Comparison of ENCODE assay signal across 8 cellular contexts in the genomic region with DNA sequence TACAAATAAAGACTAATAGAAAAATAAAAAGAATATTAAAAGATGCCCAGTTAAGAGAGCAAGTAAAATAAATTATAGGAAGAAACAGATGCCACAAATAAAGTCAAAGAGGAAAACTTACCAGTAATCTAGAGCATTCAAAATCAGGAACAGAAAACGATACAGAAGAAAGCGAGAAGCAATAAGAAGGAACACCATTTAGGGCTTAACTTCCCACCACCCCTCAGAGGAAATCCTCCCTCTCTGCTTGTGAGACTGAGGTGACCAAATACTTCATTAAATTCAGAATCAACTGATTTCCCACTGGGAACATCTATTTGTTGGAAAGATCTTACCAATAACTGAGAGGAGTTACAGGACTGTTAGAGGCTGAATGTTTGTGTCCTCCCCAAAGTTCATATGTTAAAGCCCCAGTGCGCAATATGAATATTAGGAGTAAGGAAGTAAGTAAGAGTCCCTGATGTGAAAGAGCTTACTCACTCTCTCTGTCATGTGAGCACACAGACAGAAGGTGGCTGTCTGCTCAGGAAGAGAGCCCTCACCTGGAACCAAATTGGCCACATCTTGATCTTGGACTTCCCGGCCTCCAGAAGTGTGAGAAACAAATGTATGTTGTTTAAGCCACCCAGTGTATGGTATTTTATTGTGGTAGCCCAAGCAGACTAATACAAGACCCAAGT.
DNase-seq lines count a peak whose midpoint lies in the region; ATAC-seq and TF ChIP-seq lines count a peak whose summit lies in the region.
"Had no signal": no experiment of that assay in that cellular context is flagged by ENCODE, and none has a peak within 500 bp of the region (broad histone marks: within the 10 kb centered on the region; RNA-seq: fewer than 3 reads in every experiment).

No MANE protein-coding gene starts in this region.

- H3K36me3 Mint-ChIP-seq in memory B cell = peaks cover 12% of the 10 kb centered on the region

- no peak overlapping the region for H3K4me3 ChIP-seq in tibial artery

- H3K4me3 Mint-ChIP-seq in memory B cell = peak overlapping the region; percentile 22

- peak; percentile 83 for ATAC-seq in GM18907 (IDR thresholded peaks at IDR 0.05; ENCODE audit: unreplicated experiment)
- ATAC-seq in GM21717 (IDR thresholded peaks at IDR 0.05; ENCODE audit: unreplicated experiment) = peak; percentile 91
- ATAC-seq in HG03571 (IDR thresholded peaks at IDR 0.05; ENCODE audit: unreplicated experiment) = peak; percentile 76
- ATAC-seq in memory B cell (ENCODE audit: low read depth) = peak; percentile 88

- peaks cover 11% of the 10 kb centered on the region for H3K4me1 Mint-ChIP-seq in memory B cell

- intact Hi-C loops in tibial artery (cut with DNase I; ENCODE audit: low total_unique reads) = no loop called here

- no peaks in the 10 kb centered on the region for H3K9me3 ChIP-seq in tibial artery

- no peaks in the 10 kb centered on the region for H3K27me3 Mint-ChIP-seq in memory B cell

- peak overlapping the region; percentile 88 for H3K27ac Mint-ChIP-seq in memory B cell

- H3K27ac ChIP-seq in tibial artery = no peak overlapping the region

- no peaks in the 10 kb centered on the region for H3K27me3 ChIP-seq in tibial artery

- peaks cover 20 to 34% (median 31%) of the 10 kb centered on the region in 3 donors for H3K36me3 ChIP-seq in tibial artery

- TF ChIP-seq CTCF in tibial artery (IDR thresholded peaks at IDR 0.05) = no peak

- DNase-seq in memory B cell (ENCODE audit: low spot score in 2 of 2) (no peak), NCI-H510A (lab: John Stamatoyannopoulos, UW) (no peak), tibial artery (no peak), midbrain (lab: John Stamatoyannopoulos, UW) (no peak)
- DNase-seq: occipital lobe had no signal

- H3K9me3 Mint-ChIP-seq in memory B cell = no peaks in the 10 kb centered on the region

- no peaks in the 10 kb centered on the region for H3K4me1 ChIP-seq in tibial artery
